1 cellular context compared by ENCODE assay signal in the genomic region with DNA sequence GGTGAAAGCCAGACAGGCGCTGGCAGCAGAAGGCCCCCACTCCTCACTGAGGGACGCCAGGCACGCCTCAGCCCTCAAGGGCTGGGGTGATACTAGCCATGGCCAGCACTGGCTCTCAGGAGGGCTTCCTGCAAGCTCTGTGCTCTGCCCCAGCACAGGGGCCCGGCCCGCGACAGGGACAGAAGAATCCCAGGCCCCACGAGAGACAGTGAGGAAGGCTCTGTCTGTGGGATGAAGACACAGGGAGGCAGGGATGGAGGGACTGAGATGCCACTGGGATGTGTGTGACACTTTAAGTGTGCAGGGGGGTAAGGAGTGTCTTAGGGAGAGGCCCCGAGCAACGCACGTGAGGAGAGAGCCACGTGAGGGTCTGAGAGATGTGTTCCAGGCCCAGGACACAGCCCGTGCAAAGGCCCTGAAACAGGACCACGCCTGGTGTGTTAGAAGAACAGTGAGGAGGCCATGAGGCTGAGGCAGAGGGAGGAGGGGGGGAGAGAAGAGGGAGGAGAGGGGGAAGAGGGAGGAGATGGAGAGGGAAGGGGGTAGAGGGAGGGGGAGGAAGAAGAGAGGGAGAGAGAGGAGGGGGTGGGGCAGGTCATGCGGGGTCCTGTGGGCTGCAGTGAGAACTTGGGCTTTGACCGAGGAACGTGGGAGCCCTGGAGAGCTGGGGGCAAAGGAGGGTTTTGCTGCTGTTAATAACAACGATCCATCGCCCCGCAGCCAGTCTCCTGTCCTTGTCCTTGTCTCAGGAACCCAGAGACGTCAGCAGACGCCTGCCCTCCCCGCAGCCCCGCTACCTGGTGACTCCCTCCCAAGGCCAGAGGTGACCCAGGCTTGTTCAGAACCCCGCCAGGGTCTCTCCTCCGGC.
TF ChIP-seq lines count a peak whose summit lies in the region.

No MANE protein-coding gene starts in this region.

TF ChIP-seq in GM12878, 131 proteins besides CTCF, POLR2A, EP300 and RAD21:
- TF ChIP-seq POLR2AphosphoS5 (IDR thresholded peaks at IDR 0.05; ENCODE audit: low read length) (peak; percentile 25; the same call in 1 of the 2 replicates), CHD4 (IDR thresholded peaks at IDR 0.05) (no peak)
- TF ChIP-seq, protein P1, sequence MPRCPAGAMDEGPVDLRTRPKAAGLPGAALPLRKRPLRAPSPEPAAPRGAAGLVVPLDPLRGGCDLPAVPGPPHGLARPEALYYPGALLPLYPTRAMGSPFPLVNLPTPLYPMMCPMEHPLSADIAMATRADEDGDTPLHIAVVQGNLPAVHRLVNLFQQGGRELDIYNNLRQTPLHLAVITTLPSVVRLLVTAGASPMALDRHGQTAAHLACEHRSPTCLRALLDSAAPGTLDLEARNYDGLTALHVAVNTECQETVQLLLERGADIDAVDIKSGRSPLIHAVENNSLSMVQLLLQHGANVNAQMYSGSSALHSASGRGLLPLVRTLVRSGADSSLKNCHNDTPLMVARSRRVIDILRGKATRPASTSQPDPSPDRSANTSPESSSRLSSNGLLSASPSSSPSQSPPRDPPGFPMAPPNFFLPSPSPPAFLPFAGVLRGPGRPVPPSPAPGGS (IDR thresholded peaks at IDR 0.05; ENCODE audit: borderline replicate concordance, insufficient read depth, low read depth, low read length, poor library complexity, severe bottlenecking), result peak; percentile 66
